ENCODE assay signal across 1 cellular context in genomic region chr1:185316163-185317033, GRCh38.
TF ChIP-seq lines count a peak whose summit lies in the region.

No MANE protein-coding gene starts in this region.

TF ChIP-seq in HepG2, 621 proteins besides CTCF, POLR2A, EP300 and RAD21 (continued from another document and continues in another):
- no peak for TF ChIP-seq FOXP4 (CRISPR knock-in tag; IDR thresholded peaks at IDR 0.05)
- TF ChIP-seq UBTF (CRISPR knock-in tag; IDR thresholded peaks at IDR 0.05): peak; percentile 62; the same call in 1 of the 2 replicates
- no peak for TF ChIP-seq ZNF749 (CRISPR knock-in tag; IDR thresholded peaks at IDR 0.05; ENCODE audit: borderline replicate concordance)
- TF ChIP-seq NCOR1 (IDR thresholded peaks at IDR 0.05; ENCODE audit: borderline replicate concordance, low read length): no peak
- no peak for TF ChIP-seq IRF9 (CRISPR knock-in tag; IDR thresholded peaks at IDR 0.05; ENCODE audit: borderline replicate concordance)
- no peak for TF ChIP-seq ZNF720 (CRISPR knock-in tag; IDR thresholded peaks at IDR 0.05)
- TF ChIP-seq ZNF10 (CRISPR knock-in tag; IDR thresholded peaks at IDR 0.05; ENCODE audit: borderline replicate concordance, low read depth): no peak
- TF ChIP-seq PHF5A (CRISPR knock-in tag; IDR thresholded peaks at IDR 0.05; ENCODE audit: low read depth, unreplicated experiment): no peak
- TF ChIP-seq HNRNPK (IDR thresholded peaks at IDR 0.05; ENCODE audit: low read depth, low read length, poor library complexity, severe bottlenecking): no peak
- no peak for TF ChIP-seq ZNF615 (CRISPR knock-in tag; IDR thresholded peaks at IDR 0.05; ENCODE audit: borderline replicate concordance)
- TF ChIP-seq ZNF607 (CRISPR knock-in tag; IDR thresholded peaks at IDR 0.05; ENCODE audit: borderline replicate concordance): peak; percentile 64; the same call in 1 of the 2 replicates
- TF ChIP-seq ZFYVE20 (CRISPR knock-in tag; IDR thresholded peaks at IDR 0.05; ENCODE audit: borderline replicate concordance, low read depth): no peak
- no peak for TF ChIP-seq ZNF556 (CRISPR knock-in tag; IDR thresholded peaks at IDR 0.05; ENCODE audit: borderline replicate concordance)
- TF ChIP-seq GTF2F1 (IDR thresholded peaks at IDR 0.05; ENCODE audit: low read length): no peak
- TF ChIP-seq ZNF33A (CRISPR knock-in tag; IDR thresholded peaks at IDR 0.05; ENCODE audit: borderline replicate concordance): no peak
- no peak for TF ChIP-seq IKZF4 (CRISPR knock-in tag; IDR thresholded peaks at IDR 0.05; ENCODE audit: borderline replicate concordance, low read depth, not compliant biosample characterization)
- TF ChIP-seq ISX (CRISPR knock-in tag; conservative IDR thresholded peaks at IDR 0.05): 0 out of 2 replicates have a peak, but pooled peaks have one; percentile 34
- TF ChIP-seq, protein P1, sequence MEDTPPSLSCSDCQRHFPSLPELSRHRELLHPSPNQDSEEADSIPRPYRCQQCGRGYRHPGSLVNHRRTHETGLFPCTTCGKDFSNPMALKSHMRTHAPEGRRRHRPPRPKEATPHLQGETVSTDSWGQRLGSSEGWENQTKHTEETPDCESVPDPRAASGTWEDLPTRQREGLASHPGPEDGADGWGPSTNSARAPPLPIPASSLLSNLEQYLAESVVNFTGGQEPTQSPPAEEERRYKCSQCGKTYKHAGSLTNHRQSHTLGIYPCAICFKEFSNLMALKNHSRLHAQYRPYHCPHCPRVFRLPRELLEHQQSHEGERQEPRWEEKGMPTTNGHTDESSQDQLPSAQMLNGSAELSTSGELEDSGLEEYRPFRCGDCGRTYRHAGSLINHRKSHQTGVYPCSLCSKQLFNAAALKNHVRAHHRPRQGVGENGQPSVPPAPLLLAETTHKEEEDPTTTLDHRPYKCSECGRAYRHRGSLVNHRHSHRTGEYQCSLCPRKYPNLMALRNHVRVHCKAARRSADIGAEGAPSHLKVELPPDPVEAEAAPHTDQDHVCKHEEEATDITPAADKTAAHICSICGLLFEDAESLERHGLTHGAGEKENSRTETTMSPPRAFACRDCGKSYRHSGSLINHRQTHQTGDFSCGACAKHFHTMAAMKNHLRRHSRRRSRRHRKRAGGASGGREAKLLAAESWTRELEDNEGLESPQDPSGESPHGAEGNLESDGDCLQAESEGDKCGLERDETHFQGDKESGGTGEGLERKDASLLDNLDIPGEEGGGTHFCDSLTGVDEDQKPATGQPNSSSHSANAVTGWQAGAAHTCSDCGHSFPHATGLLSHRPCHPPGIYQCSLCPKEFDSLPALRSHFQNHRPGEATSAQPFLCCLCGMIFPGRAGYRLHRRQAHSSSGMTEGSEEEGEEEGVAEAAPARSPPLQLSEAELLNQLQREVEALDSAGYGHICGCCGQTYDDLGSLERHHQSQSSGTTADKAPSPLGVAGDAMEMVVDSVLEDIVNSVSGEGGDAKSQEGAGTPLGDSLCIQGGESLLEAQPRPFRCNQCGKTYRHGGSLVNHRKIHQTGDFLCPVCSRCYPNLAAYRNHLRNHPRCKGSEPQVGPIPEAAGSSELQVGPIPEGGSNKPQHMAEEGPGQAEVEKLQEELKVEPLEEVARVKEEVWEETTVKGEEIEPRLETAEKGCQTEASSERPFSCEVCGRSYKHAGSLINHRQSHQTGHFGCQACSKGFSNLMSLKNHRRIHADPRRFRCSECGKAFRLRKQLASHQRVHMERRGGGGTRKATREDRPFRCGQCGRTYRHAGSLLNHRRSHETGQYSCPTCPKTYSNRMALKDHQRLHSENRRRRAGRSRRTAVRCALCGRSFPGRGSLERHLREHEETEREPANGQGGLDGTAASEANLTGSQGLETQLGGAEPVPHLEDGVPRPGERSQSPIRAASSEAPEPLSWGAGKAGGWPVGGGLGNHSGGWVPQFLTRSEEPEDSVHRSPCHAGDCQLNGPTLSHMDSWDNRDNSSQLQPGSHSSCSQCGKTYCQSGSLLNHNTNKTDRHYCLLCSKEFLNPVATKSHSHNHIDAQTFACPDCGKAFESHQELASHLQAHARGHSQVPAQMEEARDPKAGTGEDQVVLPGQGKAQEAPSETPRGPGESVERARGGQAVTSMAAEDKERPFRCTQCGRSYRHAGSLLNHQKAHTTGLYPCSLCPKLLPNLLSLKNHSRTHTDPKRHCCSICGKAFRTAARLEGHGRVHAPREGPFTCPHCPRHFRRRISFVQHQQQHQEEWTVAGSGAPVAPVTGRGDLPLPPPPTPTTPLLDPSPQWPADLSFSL (CRISPR knock-in tag; IDR thresholded peaks at IDR 0.05): no peak
- no peak for TF ChIP-seq ZNF292 (CRISPR knock-in tag; IDR thresholded peaks at IDR 0.05; ENCODE audit: borderline replicate concordance, low read depth)
- TF ChIP-seq TAF1 (CRISPR knock-in tag; IDR thresholded peaks at IDR 0.05): no peak; the same call in 1 of the 2 replicates
- TF ChIP-seq, protein P2, sequence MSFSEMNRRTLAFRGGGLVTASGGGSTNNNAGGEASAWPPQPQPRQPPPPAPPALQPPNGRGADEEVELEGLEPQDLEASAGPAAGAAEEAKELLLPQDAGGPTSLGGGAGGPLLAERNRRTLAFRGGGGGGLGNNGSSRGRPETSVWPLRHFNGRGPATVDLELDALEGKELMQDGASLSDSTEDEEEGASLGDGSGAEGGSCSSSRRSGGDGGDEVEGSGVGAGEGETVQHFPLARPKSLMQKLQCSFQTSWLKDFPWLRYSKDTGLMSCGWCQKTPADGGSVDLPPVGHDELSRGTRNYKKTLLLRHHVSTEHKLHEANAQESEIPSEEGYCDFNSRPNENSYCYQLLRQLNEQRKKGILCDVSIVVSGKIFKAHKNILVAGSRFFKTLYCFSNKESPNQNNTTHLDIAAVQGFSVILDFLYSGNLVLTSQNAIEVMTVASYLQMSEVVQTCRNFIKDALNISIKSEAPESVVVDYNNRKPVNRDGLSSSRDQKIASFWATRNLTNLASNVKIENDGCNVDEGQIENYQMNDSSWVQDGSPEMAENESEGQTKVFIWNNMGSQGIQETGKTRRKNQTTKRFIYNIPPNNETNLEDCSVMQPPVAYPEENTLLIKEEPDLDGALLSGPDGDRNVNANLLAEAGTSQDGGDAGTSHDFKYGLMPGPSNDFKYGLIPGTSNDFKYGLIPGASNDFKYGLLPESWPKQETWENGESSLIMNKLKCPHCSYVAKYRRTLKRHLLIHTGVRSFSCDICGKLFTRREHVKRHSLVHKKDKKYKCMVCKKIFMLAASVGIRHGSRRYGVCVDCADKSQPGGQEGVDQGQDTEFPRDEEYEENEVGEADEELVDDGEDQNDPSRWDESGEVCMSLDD (CRISPR knock-in tag; IDR thresholded peaks at IDR 0.05; ENCODE audit: borderline replicate concordance): peak; percentile 77; the same call in 1 of the 2 replicates
- TF ChIP-seq ZNF597 (CRISPR knock-in tag; IDR thresholded peaks at IDR 0.05): no peak
- TF ChIP-seq NRL (CRISPR knock-in tag; IDR thresholded peaks at IDR 0.05; ENCODE audit: borderline replicate concordance): peak; percentile 78; the same call in 1 of the 2 replicates
- TF ChIP-seq ZNF850 (CRISPR knock-in tag; conservative IDR thresholded peaks at IDR 0.05): no peak
- TF ChIP-seq ZNF496 (CRISPR knock-in tag; IDR thresholded peaks at IDR 0.05; ENCODE audit: insufficient replicate concordance): no peak
- no peak; the same call in 1 of the 2 replicates for TF ChIP-seq ZMAT3 (CRISPR knock-in tag; conservative IDR thresholded peaks at IDR 0.05)
- TF ChIP-seq AKAP8 (CRISPR knock-in tag; IDR thresholded peaks at IDR 0.05): peak; percentile 64; the same call in 1 of the 2 replicates
- TF ChIP-seq ATF2 (CRISPR knock-in tag; IDR thresholded peaks at IDR 0.05): no peak
- no peak for TF ChIP-seq ZNF784 (CRISPR knock-in tag; IDR thresholded peaks at IDR 0.05; ENCODE audit: borderline replicate concordance)
- TF ChIP-seq RNF2 (conservative IDR thresholded peaks at IDR 0.05; ENCODE audit: low read depth): no peak
- TF ChIP-seq, protein P3, sequence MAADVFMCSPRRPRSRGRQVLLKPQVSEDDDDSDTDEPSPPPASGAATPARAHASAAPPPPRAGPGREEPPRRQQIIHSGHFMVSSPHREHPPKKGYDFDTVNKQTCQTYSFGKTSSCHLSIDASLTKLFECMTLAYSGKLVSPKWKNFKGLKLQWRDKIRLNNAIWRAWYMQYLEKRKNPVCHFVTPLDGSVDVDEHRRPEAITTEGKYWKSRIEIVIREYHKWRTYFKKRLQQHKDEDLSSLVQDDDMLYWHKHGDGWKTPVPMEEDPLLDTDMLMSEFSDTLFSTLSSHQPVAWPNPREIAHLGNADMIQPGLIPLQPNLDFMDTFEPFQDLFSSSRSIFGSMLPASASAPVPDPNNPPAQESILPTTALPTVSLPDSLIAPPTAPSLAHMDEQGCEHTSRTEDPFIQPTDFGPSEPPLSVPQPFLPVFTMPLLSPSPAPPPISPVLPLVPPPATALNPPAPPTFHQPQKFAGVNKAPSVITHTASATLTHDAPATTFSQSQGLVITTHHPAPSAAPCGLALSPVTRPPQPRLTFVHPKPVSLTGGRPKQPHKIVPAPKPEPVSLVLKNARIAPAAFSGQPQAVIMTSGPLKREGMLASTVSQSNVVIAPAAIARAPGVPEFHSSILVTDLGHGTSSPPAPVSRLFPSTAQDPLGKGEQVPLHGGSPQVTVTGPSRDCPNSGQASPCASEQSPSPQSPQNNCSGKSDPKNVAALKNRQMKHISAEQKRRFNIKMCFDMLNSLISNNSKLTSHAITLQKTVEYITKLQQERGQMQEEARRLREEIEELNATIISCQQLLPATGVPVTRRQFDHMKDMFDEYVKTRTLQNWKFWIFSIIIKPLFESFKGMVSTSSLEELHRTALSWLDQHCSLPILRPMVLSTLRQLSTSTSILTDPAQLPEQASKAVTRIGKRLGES (CRISPR knock-in tag; IDR thresholded peaks at IDR 0.05; ENCODE audit: borderline replicate concordance): no peak
- TF ChIP-seq ZNF331 (CRISPR knock-in tag; IDR thresholded peaks at IDR 0.05): no peak; the same call in 1 of the 2 replicates
- 0 out of 2 replicates have a peak, but pooled peaks have one; percentile 12 for TF ChIP-seq RFXAP (CRISPR knock-in tag; IDR thresholded peaks at IDR 0.05; ENCODE audit: borderline replicate concordance)
- 0 out of 2 replicates have a peak, but pooled peaks have one; percentile 1 for TF ChIP-seq HOXA3 (CRISPR knock-in tag; IDR thresholded peaks at IDR 0.05)
- TF ChIP-seq ZNF329 (CRISPR knock-in tag; IDR thresholded peaks at IDR 0.05; ENCODE audit: low read depth): peak; percentile 7; the same call in 1 of the 2 replicates
- no peak for TF ChIP-seq ZFP62 (CRISPR knock-in tag; IDR thresholded peaks at IDR 0.05)
- no peak for TF ChIP-seq GPN1 (CRISPR knock-in tag; IDR thresholded peaks at IDR 0.05; ENCODE audit: borderline replicate concordance)
- TF ChIP-seq SP2 (CRISPR knock-in tag; IDR thresholded peaks at IDR 0.05): peak; percentile 93
